20 cellular contexts compared by ENCODE assay signal in genomic region chr2:18856766-18857165, GRCh38.
A peak's percentile ranks its signal among the peaks of the same experiment; 100 is the strongest.
DNase-seq lines count a peak whose midpoint lies in the region; ATAC-seq and TF ChIP-seq lines count a peak whose summit lies in the region.
"Had no signal": no experiment of that assay in that cellular context is flagged by ENCODE, and none has a peak within 500 bp of the region (broad histone marks: within the 10 kb centered on the region; RNA-seq: fewer than 3 reads in every experiment).

No MANE protein-coding gene starts in this region.

- DNase-seq in AG09319 (ENCODE audit: extremely low read depth, low read depth) = peak; percentile 22
- peak; percentile 25 for DNase-seq in GM04504 (ENCODE audit: low read depth)
- DNase-seq in fibroblast of the conjunctiva (ENCODE audit: low read depth) = peak; percentile 16
- no peak for DNase-seq in NCI-H146 (lab: John Stamatoyannopoulos, UW)
- no peak for DNase-seq in SW 1271 (lab: John Stamatoyannopoulos, UW)
- no peak for DNase-seq in activated T-cell treated with anti-CD3 and anti-CD28 coated beads, Interleukin-2, amount 50 U/mL, for 24 hours
- DNase-seq: BE2C; CD4-positive, CD25-positive, alpha-beta regulatory T cell; GOT3; MV-4-11; NCI-H1105 treated with DMSO at 0.1 percent for 48 hours; NCI-H1694; NCI-H2081; NCI-H2171; NCI-H524 treated with DMSO at 0.1 percent for 48 hours; NCI-H82; Right ventricle myocardium superior had no signal

- H3K27ac Mint-ChIP-seq in activated T-cell treated with anti-CD3 and anti-CD28 coated beads, Interleukin-2, amount 50 U/mL, for 24 hours = no peak overlapping the region
- H3K27ac Mint-ChIP-seq: CD4-positive, CD25-positive, alpha-beta regulatory T cell; IgD-negative memory B cell had no signal

- H3K9me3 Mint-ChIP-seq in activated T-cell treated with anti-CD3 and anti-CD28 coated beads, Interleukin-2, amount 50 U/mL, for 24 hours = peaks cover 2% of the 10 kb centered on the region

- peak; percentile 80 for ATAC-seq in SK-N-SH treated with all-trans-retinoic acid at 6 μM for 48 hours
- ATAC-seq: HCT116 had no signal

- H3K4me3 Mint-ChIP-seq in activated T-cell treated with anti-CD3 and anti-CD28 coated beads, Interleukin-2, amount 50 U/mL, for 24 hours = no peak overlapping the region
- H3K4me3 Mint-ChIP-seq: CD4-positive, CD25-positive, alpha-beta regulatory T cell; IgD-negative memory B cell had no signal

- no peaks in the 10 kb centered on the region for H3K4me1 Mint-ChIP-seq in activated T-cell treated with anti-CD3 and anti-CD28 coated beads, Interleukin-2, amount 50 U/mL, for 24 hours (ENCODE audit: low read depth)
- H3K4me1 Mint-ChIP-seq: CD4-positive, CD25-positive, alpha-beta regulatory T cell had no signal

- TF ChIP-seq CTCF in AG09319 (IDR thresholded peaks at IDR 0.05; ENCODE audit: low read depth, low read length) = no peak

- H3K36me3 Mint-ChIP-seq in activated T-cell treated with anti-CD3 and anti-CD28 coated beads, Interleukin-2, amount 50 U/mL, for 24 hours (ENCODE audit: low read depth) = no peaks in the 10 kb centered on the region
- H3K36me3 Mint-ChIP-seq: CD4-positive, CD25-positive, alpha-beta regulatory T cell had no signal

- no peaks in the 10 kb centered on the region for H3K27me3 Mint-ChIP-seq in activated T-cell treated with anti-CD3 and anti-CD28 coated beads, Interleukin-2, amount 50 U/mL, for 24 hours
- H3K27me3 Mint-ChIP-seq: CD4-positive, CD25-positive, alpha-beta regulatory T cell had no signal

TF ChIP-seq in SK-N-SH treated with all-trans-retinoic acid at 6 μM for 48 hours, 23 proteins besides CTCF, POLR2A, EP300 and RAD21:
- TF ChIP-seq SNAI2 (CRISPR knock-in tag; IDR thresholded peaks at IDR 0.05) = no peak
- TF ChIP-seq ZC3H10 (CRISPR knock-in tag; IDR thresholded peaks at IDR 0.05) = no peak
- TF ChIP-seq RARB (CRISPR knock-in tag; IDR thresholded peaks at IDR 0.05) = no peak
- TF ChIP-seq ISL1 (CRISPR knock-in tag; IDR thresholded peaks at IDR 0.05) = no peak
- TF ChIP-seq ZFP30 (CRISPR knock-in tag; IDR thresholded peaks at IDR 0.05) = no peak
- TF ChIP-seq ZFP3 (CRISPR knock-in tag; IDR thresholded peaks at IDR 0.05) = no peak
- TF ChIP-seq GLIS3 (CRISPR knock-in tag; IDR thresholded peaks at IDR 0.05) = no peak
- TF ChIP-seq PPARA (CRISPR knock-in tag; IDR thresholded peaks at IDR 0.05; ENCODE audit: borderline replicate concordance) = no peak
- TF ChIP-seq OSR1 (CRISPR knock-in tag; IDR thresholded peaks at IDR 0.05) = no peak

Comparison
In these comparisons a context has a peak if more than half of its experiments do, and no peak if none do; other contexts are left out.
1. DNase-seq: peak in AG09319 (single experiment), GM04504 (single experiment) and fibroblast of the conjunctiva (single experiment); none in NCI-H146 (single experiment), SW 1271 (0 of 2) and activated T-cell treated with anti-CD3 and anti-CD28 coated beads, Interleukin-2, amount 50 U/mL, for 24 hours (single experiment).